Comparison of ENCODE assay signal across 1 cellular context in the genomic region with DNA sequence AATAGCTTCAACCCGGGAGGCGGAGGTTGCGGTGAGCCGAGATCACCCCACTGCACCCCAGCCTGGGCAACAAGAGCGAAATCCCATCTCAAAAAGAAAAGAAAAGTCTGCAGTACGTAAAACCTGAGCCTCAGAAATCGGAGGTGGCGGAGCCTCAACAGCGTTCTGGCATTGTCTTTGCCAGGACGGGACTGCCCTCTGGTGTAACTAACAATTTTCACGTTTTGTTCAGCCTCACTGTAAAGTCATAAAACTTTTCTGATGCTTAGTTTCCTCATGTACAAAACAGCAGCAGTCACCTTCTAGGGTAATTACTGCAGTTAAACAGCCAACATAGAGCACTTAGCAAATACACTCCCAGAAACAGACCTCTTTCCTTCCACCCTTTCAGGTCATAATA.
TF ChIP-seq lines count a peak whose summit lies in the region.

No MANE protein-coding gene starts in this region.

TF ChIP-seq in HCT116, 20 proteins besides CTCF, POLR2A, EP300 and RAD21 (continued from another document):
- TF ChIP-seq, protein P1, sequence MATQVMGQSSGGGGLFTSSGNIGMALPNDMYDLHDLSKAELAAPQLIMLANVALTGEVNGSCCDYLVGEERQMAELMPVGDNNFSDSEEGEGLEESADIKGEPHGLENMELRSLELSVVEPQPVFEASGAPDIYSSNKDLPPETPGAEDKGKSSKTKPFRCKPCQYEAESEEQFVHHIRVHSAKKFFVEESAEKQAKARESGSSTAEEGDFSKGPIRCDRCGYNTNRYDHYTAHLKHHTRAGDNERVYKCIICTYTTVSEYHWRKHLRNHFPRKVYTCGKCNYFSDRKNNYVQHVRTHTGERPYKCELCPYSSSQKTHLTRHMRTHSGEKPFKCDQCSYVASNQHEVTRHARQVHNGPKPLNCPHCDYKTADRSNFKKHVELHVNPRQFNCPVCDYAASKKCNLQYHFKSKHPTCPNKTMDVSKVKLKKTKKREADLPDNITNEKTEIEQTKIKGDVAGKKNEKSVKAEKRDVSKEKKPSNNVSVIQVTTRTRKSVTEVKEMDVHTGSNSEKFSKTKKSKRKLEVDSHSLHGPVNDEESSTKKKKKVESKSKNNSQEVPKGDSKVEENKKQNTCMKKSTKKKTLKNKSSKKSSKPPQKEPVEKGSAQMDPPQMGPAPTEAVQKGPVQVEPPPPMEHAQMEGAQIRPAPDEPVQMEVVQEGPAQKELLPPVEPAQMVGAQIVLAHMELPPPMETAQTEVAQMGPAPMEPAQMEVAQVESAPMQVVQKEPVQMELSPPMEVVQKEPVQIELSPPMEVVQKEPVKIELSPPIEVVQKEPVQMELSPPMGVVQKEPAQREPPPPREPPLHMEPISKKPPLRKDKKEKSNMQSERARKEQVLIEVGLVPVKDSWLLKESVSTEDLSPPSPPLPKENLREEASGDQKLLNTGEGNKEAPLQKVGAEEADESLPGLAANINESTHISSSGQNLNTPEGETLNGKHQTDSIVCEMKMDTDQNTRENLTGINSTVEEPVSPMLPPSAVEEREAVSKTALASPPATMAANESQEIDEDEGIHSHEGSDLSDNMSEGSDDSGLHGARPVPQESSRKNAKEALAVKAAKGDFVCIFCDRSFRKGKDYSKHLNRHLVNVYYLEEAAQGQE (IDR thresholded peaks at IDR 0.05; ENCODE audit: low read depth) = no peak
